Comparison of ENCODE assay signal across 1 cellular context in genomic region chr1:117605811-117606607, GRCh38.
TF ChIP-seq lines count a peak whose summit lies in the region.

Gene TENT5C, plus strand, starts transcription at chr1:117606048. Its CDS starts 16,821 bp downstream, at chr1:117622869.

TF ChIP-seq in HEK293, 187 proteins besides CTCF, POLR2A, EP300 and RAD21 (continued from another document):
- TF ChIP-seq ZBTB10 (tag by site-specific recombination; IDR thresholded peaks at IDR 0.05) (peak; percentile 87), ZNF660 (tag by site-specific recombination; IDR thresholded peaks at IDR 0.05) (peak; percentile 33; the same call in 1 of the 2 replicates), ZXDB (tag by site-specific recombination; IDR thresholded peaks at IDR 0.05) (peak; percentile 43; the same call in 1 of the 2 replicates), ZNF16 (tag by site-specific recombination; IDR thresholded peaks at IDR 0.05; ENCODE audit: low read depth) (no peak), BCL6B (tag by site-specific recombination; IDR thresholded peaks at IDR 0.05) (no peak), SP3 (tag by site-specific recombination; IDR thresholded peaks at IDR 0.05) (peak; percentile 98), ZBTB21 (tag by site-specific recombination; IDR thresholded peaks at IDR 0.05) (no peak; the same call in 1 of the 2 replicates), GLIS2 (tag by site-specific recombination; IDR thresholded peaks at IDR 0.05) (peak; percentile 99), ZNF701 (tag by site-specific recombination; IDR thresholded peaks at IDR 0.05) (no peak), ZNF664 (tag by site-specific recombination; IDR thresholded peaks at IDR 0.05) (no peak)
